ENCODE assay signal across 10 cellular contexts in genomic region chr20:63850689-63851547, GRCh38. TPM values are rescaled to one million over a fixed set of nuclear protein-coding genes. Genes with fewer than 3 reads are reported as not detected.
DNase-seq lines count a peak whose midpoint lies in the region; ATAC-seq, FAIRE-seq and TF ChIP-seq lines count a peak whose summit lies in the region.
"Had no signal": no experiment of that assay in that cellular context is flagged by ENCODE, and none has a peak within 500 bp of the region (broad histone marks: within the 10 kb centered on the region; RNA-seq: fewer than 3 reads in every experiment).

No MANE protein-coding gene starts in this region.

- peaks cover 0 to 3% (median 0%) of the 10 kb centered on the region in 11 donors for H3K9me3 Mint-ChIP-seq in naive thymus-derived CD4-positive, alpha-beta T cell
- H3K9me3 Mint-ChIP-seq in Caco-2 (ENCODE audit: unreplicated experiment), result no peaks in the 10 kb centered on the region

- WGBS in small intestine, 3 donors, result 67 to 79% (median 71%) methylated on average over 27 of the region's 27 CpGs
- WGBS in GM23248 (ENCODE audit: low coverage in 1 of 2, low lambda C conversion rate in 2 of 2, missing lambda C conversion rate in 2 of 2), 2 experiments, result 60 to 61% methylated on average over 26 to 27 of the region's 27 CpGs

- no peak overlapping the region for H3K4me2 ChIP-seq in GM23248 (ENCODE audit: unreplicated experiment)

- H3K27me3 ChIP-seq in naive thymus-derived CD4-positive, alpha-beta T cell (ENCODE audit: control insufficient read depth in 2 of 2, insufficient read depth in 2 of 2, low read length in 2 of 2), result peaks cover 0 to 9% of the 10 kb centered on the region in 2 donors
- H3K27me3 ChIP-seq in Caco-2 (replicated peaks; ENCODE audit: control insufficient read depth, insufficient read depth, low read length), result no peaks in the 10 kb centered on the region
- H3K27me3 ChIP-seq in small intestine (ENCODE audit: control insufficient read depth in 2 of 2, insufficient read depth in 2 of 2, low read length in 2 of 2), result peaks cover 0 to 6% of the 10 kb centered on the region in 2 donors
- peaks cover 1% of the 10 kb centered on the region; the same call in 1 of the 2 replicates for H3K27me3 ChIP-seq in GM23248 (replicated peaks; ENCODE audit: insufficient read depth)

- H3K9me3 ChIP-seq in naive thymus-derived CD4-positive, alpha-beta T cell (ENCODE audit: control insufficient read depth in 2 of 3, low read length in 3 of 3), result no peaks in the 10 kb centered on the region
- no peaks in the 10 kb centered on the region for H3K9me3 ChIP-seq in Caco-2
- H3K9me3 ChIP-seq in small intestine (ENCODE audit: control insufficient read depth, low read depth), result no peaks in the 10 kb centered on the region
- H3K9me3 ChIP-seq in GM23248 (ENCODE audit: low read depth), result no peaks in the 10 kb centered on the region

- POLR2A ChIA-PET in naive thymus-derived CD4-positive, alpha-beta T cell (lab: Charles Lee), result no interaction called here
- POLR2A ChIA-PET in Caco-2 (lab: Charles Lee), result interaction anchor here (0.6 kb wide), 1 partner anchor 32 kb away, joined by 4 read pairs; no protein-coding TSS in a partner anchor

- peaks cover 0 to 16% of the 10 kb centered on the region in 2 donors for H3K4me1 ChIP-seq in naive thymus-derived CD4-positive, alpha-beta T cell (ENCODE audit: control insufficient read depth in 2 of 2, insufficient read depth in 2 of 2, low read length in 2 of 2)
- H3K4me1 ChIP-seq in Caco-2, result peaks cover 39% of the 10 kb centered on the region
- H3K4me1 ChIP-seq in small intestine (ENCODE audit: control insufficient read depth in 2 of 2, insufficient read depth in 1 of 2, low read depth in 1 of 2, low read length in 1 of 2), result no peaks in the 10 kb centered on the region
- peaks cover 7% of the 10 kb centered on the region; the same call in 1 of the 2 replicates for H3K4me1 ChIP-seq in GM23248 (ENCODE audit: insufficient read depth)

- no peak for TF ChIP-seq CTCF in Caco-2 (IDR thresholded peaks at IDR 0.05; ENCODE audit: insufficient read depth in 1 of 2, low read depth in 1 of 2, low read length in 1 of 2, severe bottlenecking in 1 of 2, unreplicated experiment in 1 of 2)

- H3K36me3 ChIP-seq in naive thymus-derived CD4-positive, alpha-beta T cell (ENCODE audit: control insufficient read depth in 2 of 3, insufficient read depth in 3 of 3, low read length in 3 of 3), result no peaks in the 10 kb centered on the region
- H3K36me3 ChIP-seq in Caco-2 (ENCODE audit: control insufficient read depth, insufficient read depth, low read length) (no peaks in the 10 kb centered on the region), small intestine (ENCODE audit: control insufficient read depth in 2 of 2, insufficient read depth in 2 of 2, low read length in 2 of 2) (no peaks in the 10 kb centered on the region), GM23248 (ENCODE audit: low read depth) (no peaks in the 10 kb centered on the region)

- no TSS peak for BruUV-seq in Caco-2 (replicated peaks; lab: Mats Ljungman, UMichigan)

- intact Hi-C loops in naive thymus-derived CD4-positive, alpha-beta T cell (cut with micrococcal nuclease), result no loop called here
- intact Hi-C loops in Caco-2 (cut with micrococcal nuclease; ENCODE audit: unreplicated experiment), result no loop called here

- H3K79me2 ChIP-seq in GM23248 (ENCODE audit: insufficient read depth), result no peaks in the 10 kb centered on the region

- H3K27me3 Mint-ChIP-seq in naive thymus-derived CD4-positive, alpha-beta T cell, result peaks cover 0 to 16% (median 13%) of the 10 kb centered on the region in 5 donors
- no peaks in the 10 kb centered on the region for H3K27me3 Mint-ChIP-seq in Caco-2 (ENCODE audit: insufficient read depth, unreplicated experiment)

- H3K9ac ChIP-seq in GM23248, result no peak overlapping the region

- H3F3A ChIP-seq in GM23248 (ENCODE audit: insufficient read depth), result no peaks in the 10 kb centered on the region

- no peak overlapping the region for H2AFZ ChIP-seq in GM23248

- no peaks in the 10 kb centered on the region for H4K20me1 ChIP-seq in GM23248 (ENCODE audit: insufficient read depth)

- H3K9me2 ChIP-seq in GM23248 (ENCODE audit: insufficient read depth), result no peaks in the 10 kb centered on the region

- CTCF ChIA-PET in naive thymus-derived CD4-positive, alpha-beta T cell (lab: Charles Lee), result no interaction called here
- CTCF ChIA-PET in Caco-2 (lab: Charles Lee), result interaction anchor here (0.7 to 1.3 kb wide), 2 partner anchors 14 to 804 kb away, joined by 3 read pairs; partner anchors contain the start of gene TPD52L2

- in situ Hi-C loops in GM23248 (cut with MboI), result no loop called here

- ATAC-seq in GM18511 (IDR thresholded peaks at IDR 0.05; ENCODE audit: unreplicated experiment) (peak; percentile 92), GM21515 (IDR thresholded peaks at IDR 0.05; ENCODE audit: unreplicated experiment) (peak; percentile 77), HG03521 (IDR thresholded peaks at IDR 0.05; ENCODE audit: unreplicated experiment) (peak; percentile 81)
- peak; percentile 39 for ATAC-seq in naive thymus-derived CD4-positive, alpha-beta T cell

- FAIRE-seq in small intestine (lab: Jason Lieb, UNC), result no peak

- no peak for DNase-seq in naive thymus-derived CD4-positive, alpha-beta T cell
- DNase-seq in Caco-2 (no peak), kidney glomerular epithelial cell (lab: John Stamatoyannopoulos, UW) (no peak), small intestine (no peak), GM23248 (no peak)
- DNase-seq: SHP77 treated with DMSO at 0.1 percent for 48 hours had no signal

- H3K4me3 Mint-ChIP-seq in naive thymus-derived CD4-positive, alpha-beta T cell, result no peak overlapping the region
- H3K4me3 Mint-ChIP-seq in Caco-2 (ENCODE audit: unreplicated experiment), result no peak overlapping the region

- H3K36me3 Mint-ChIP-seq in naive thymus-derived CD4-positive, alpha-beta T cell, result no peaks in the 10 kb centered on the region
- H3K36me3 Mint-ChIP-seq in Caco-2 (ENCODE audit: insufficient read depth, unreplicated experiment), result peaks cover 36% of the 10 kb centered on the region

- H3K27ac ChIP-seq in naive thymus-derived CD4-positive, alpha-beta T cell (ENCODE audit: low read depth, low read length), result no peak overlapping the region
- H3K27ac ChIP-seq in small intestine (ENCODE audit: low read depth in 1 of 2, low read length in 1 of 2) (no peak overlapping the region), GM23248 (no peak overlapping the region)

- peaks cover 0 to 11% (median 3%) of the 10 kb centered on the region in 7 donors for H3K4me1 Mint-ChIP-seq in naive thymus-derived CD4-positive, alpha-beta T cell
- H3K4me1 Mint-ChIP-seq in Caco-2 (ENCODE audit: low read depth, unreplicated experiment), result no peaks in the 10 kb centered on the region

- H3K4me3 ChIP-seq in naive thymus-derived CD4-positive, alpha-beta T cell (ENCODE audit: low read length), result no peak overlapping the region
- H3K4me3 ChIP-seq in Caco-2 (ENCODE audit: low read depth, low read length) (no peak overlapping the region), small intestine (ENCODE audit: low read depth in 1 of 2, low read length in 2 of 2) (no peak overlapping the region), GM23248 (no peak overlapping the region)

- peak overlapping the region in 2 of 9 donors; percentile 17 to 45 for H3K27ac Mint-ChIP-seq in naive thymus-derived CD4-positive, alpha-beta T cell
- no peak overlapping the region for H3K27ac Mint-ChIP-seq in Caco-2 (ENCODE audit: unreplicated experiment)

RNA-seq across cellular contexts. Expression of gene ABHD16B, which starts 10.4 kb away (rescaled TPM):
- total RNA-seq in naive thymus-derived CD4-positive, alpha-beta T cell, result under 1 TPM in 1 of 5 experiments, not detected in 4; 0.24 TPM
- polyA plus RNA-seq in naive thymus-derived CD4-positive, alpha-beta T cell, result 1 to 10 TPM in 1 of 2 donors, under 1 TPM in 1; 0.65 to 1.1 TPM
- 0.27 TPM in 1 of 2 replicates, not detected in the other for total RNA-seq in Caco-2 (2022)
- polyA plus RNA-seq in small intestine (under 1 TPM in 2 of 3 donors, not detected in 1; 0.34 to 0.67 TPM), GM23248 (2016; fragmentation: Nextera tagmentation; extraction: Ambion mirVana) (not detected in 2 replicates)
- not detected in 2 replicates for total RNA-seq in GM23248 (2014; rRNA removed; shearing (Covaris generic))
- total RNA-seq: mononuclear cell had no signal

RNA-seq across cellular contexts. Expression of gene TPD52L2, which starts 14.2 kb away (rescaled TPM):
- 10 to 100 TPM; 33.7 to 56.8 (median 43.2) TPM for total RNA-seq in naive thymus-derived CD4-positive, alpha-beta T cell
- 10 to 100 TPM; 67.4 to 84.0 TPM for polyA plus RNA-seq in naive thymus-derived CD4-positive, alpha-beta T cell
- 286 and 293 TPM in 2 replicates for total RNA-seq in Caco-2 (2022)
- polyA plus RNA-seq in small intestine (10 to 100 TPM; 67.2 to 87.7 (median 72.7) TPM), GM23248 (2016; fragmentation: Nextera tagmentation; extraction: Ambion mirVana) (220 and 227 TPM in 2 replicates)
- 198 and 214 TPM in 2 replicates for total RNA-seq in GM23248 (2014; rRNA removed; shearing (Covaris generic))

RNA-seq across cellular contexts. Expression of gene ZBTB46, which starts 19.9 kb away (rescaled TPM):
- total RNA-seq in naive thymus-derived CD4-positive, alpha-beta T cell, result 1 to 10 TPM in 1 of 5 experiments, under 1 TPM in 3, not detected in 1; 0.05 to 1.7 (median 0.21) TPM
- under 1 TPM; 0.03 to 0.04 TPM for polyA plus RNA-seq in naive thymus-derived CD4-positive, alpha-beta T cell
- 9.1 and 9.5 TPM in 2 replicates for total RNA-seq in Caco-2 (2022)
- polyA plus RNA-seq in small intestine (1 to 10 TPM in 2 of 3 donors, not detected in 1; 1.1 to 3.1 TPM), GM23248 (2016; fragmentation: Nextera tagmentation; extraction: Ambion mirVana) (0.33 and 0.38 TPM in 2 replicates)
- 1.9 and 3.9 TPM in 2 replicates for total RNA-seq in GM23248 (2014; rRNA removed; shearing (Covaris generic))

RNA-seq across cellular contexts. Expression of gene DNAJC5, which starts 44.0 kb away (rescaled TPM):
- total RNA-seq in naive thymus-derived CD4-positive, alpha-beta T cell, result 10 to 100 TPM; 35.5 to 56.8 (median 50.3) TPM
- 1 to 10 TPM; 7.5 to 7.6 TPM for polyA plus RNA-seq in naive thymus-derived CD4-positive, alpha-beta T cell
- 117 and 124 TPM in 2 replicates for total RNA-seq in Caco-2 (2022)
- 10 to 100 TPM; 37.0 to 52.3 (median 43.7) TPM for polyA plus RNA-seq in small intestine
- total RNA-seq in GM23248 (2014; rRNA removed; shearing (Covaris generic)), result 68.0 and 70.9 TPM in 2 replicates
- polyA plus RNA-seq in GM23248 (2016; fragmentation: Nextera tagmentation; extraction: Ambion mirVana), result 22.4 and 24.9 TPM in 2 replicates

Comparison
In these comparisons a context has a peak if more than half of its experiments do, and no peak if none do; other contexts are left out.
1. ATAC-seq: peak in every context shown above with its lines; median percentile 92 in GM18511; 81 in HG03521; 77 in GM21515; 39 in naive thymus-derived CD4-positive, alpha-beta T cell.